In genomic region chr12:124881123-124881522, GRCh38 we compare ENCODE assay signal across 16 cellular contexts. TPM values are rescaled to one million over a fixed set of nuclear protein-coding genes. Genes with fewer than 3 reads are reported as not detected.
DNase-seq lines count a peak whose midpoint lies in the region; ATAC-seq and TF ChIP-seq lines count a peak whose summit lies in the region.
"Had no signal": no experiment of that assay in that cellular context is flagged by ENCODE, and none has a peak within 500 bp of the region (broad histone marks: within the 10 kb centered on the region; RNA-seq: fewer than 3 reads in every experiment).

No MANE protein-coding gene starts in this region.

- H3K9me3 ChIP-seq in T-helper 17 cell (ENCODE audit: control insufficient read depth, low read length, poor library complexity, severe bottlenecking) (no peaks in the 10 kb centered on the region), vagina (no peaks in the 10 kb centered on the region)
- H3K9me3 ChIP-seq: ovary had no signal

- intact Hi-C loops in vagina (cut with DNase I): no loop called here

- no peak for TF ChIP-seq CTCF in vagina (IDR thresholded peaks at IDR 0.05)

- H3K4me3 ChIP-seq in vagina: no peak overlapping the region
- H3K4me3 ChIP-seq: ovary, smooth muscle cell had no signal

- H3K27me3 Mint-ChIP-seq in activated naive CD8-positive, alpha-beta T cell: no peaks in the 10 kb centered on the region
- no peaks in the 10 kb centered on the region for H3K27me3 Mint-ChIP-seq in activated naive CD8-positive, alpha-beta T cell treated with anti-CD3 and anti-CD28 coated beads for 36 hours
- no peaks in the 10 kb centered on the region for H3K27me3 Mint-ChIP-seq in T-helper 17 cell
- no peaks in the 10 kb centered on the region for H3K27me3 Mint-ChIP-seq in stimulated activated naive CD8-positive, alpha-beta T cell treated with anti-CD3 and anti-CD28 coated beads, Interleukin-15, amount 100 ng/mL, for 72 hours

- peak overlapping the region; percentile 17 for H3K4me3 Mint-ChIP-seq in activated naive CD8-positive, alpha-beta T cell
- no peak overlapping the region for H3K4me3 Mint-ChIP-seq in activated naive CD8-positive, alpha-beta T cell treated with anti-CD3 and anti-CD28 coated beads for 36 hours
- peak overlapping the region; percentile 43 for H3K4me3 Mint-ChIP-seq in T-helper 17 cell
- peak overlapping the region in 1 of 2 donors; percentile 61 for H3K4me3 Mint-ChIP-seq in stimulated activated naive CD8-positive, alpha-beta T cell treated with anti-CD3 and anti-CD28 coated beads, Interleukin-15, amount 100 ng/mL, for 72 hours

- no peaks in the 10 kb centered on the region for H3K4me1 ChIP-seq in vagina

- no peak overlapping the region for H3K27ac ChIP-seq in vagina
- H3K27ac ChIP-seq: ovary had no signal

- no peaks in the 10 kb centered on the region for H3K9me3 Mint-ChIP-seq in activated naive CD8-positive, alpha-beta T cell (ENCODE audit: low read depth)
- H3K9me3 Mint-ChIP-seq in activated naive CD8-positive, alpha-beta T cell treated with anti-CD3 and anti-CD28 coated beads for 36 hours: no peaks in the 10 kb centered on the region
- no peaks in the 10 kb centered on the region for H3K9me3 Mint-ChIP-seq in stimulated activated naive CD8-positive, alpha-beta T cell treated with anti-CD3 and anti-CD28 coated beads, Interleukin-15, amount 100 ng/mL, for 72 hours

- no peaks in the 10 kb centered on the region for H3K27me3 ChIP-seq in vagina
- H3K27me3 ChIP-seq: ovary had no signal

- no peaks in the 10 kb centered on the region for H3K36me3 Mint-ChIP-seq in activated naive CD8-positive, alpha-beta T cell
- no peaks in the 10 kb centered on the region for H3K36me3 Mint-ChIP-seq in activated naive CD8-positive, alpha-beta T cell treated with anti-CD3 and anti-CD28 coated beads for 36 hours
- peaks cover 2% of the 10 kb centered on the region for H3K36me3 Mint-ChIP-seq in T-helper 17 cell (ENCODE audit: low read depth)

- H3K4me1 Mint-ChIP-seq in activated naive CD8-positive, alpha-beta T cell (ENCODE audit: low read depth): peaks cover 16% of the 10 kb centered on the region
- peaks cover 14% of the 10 kb centered on the region for H3K4me1 Mint-ChIP-seq in activated naive CD8-positive, alpha-beta T cell treated with anti-CD3 and anti-CD28 coated beads for 36 hours
- peaks cover 13% of the 10 kb centered on the region for H3K4me1 Mint-ChIP-seq in T-helper 17 cell
- peaks cover 23% of the 10 kb centered on the region for H3K4me1 Mint-ChIP-seq in stimulated activated naive CD8-positive, alpha-beta T cell treated with anti-CD3 and anti-CD28 coated beads, Interleukin-15, amount 100 ng/mL, for 72 hours

- no peak for TF ChIP-seq POLR2A in vagina (IDR thresholded peaks at IDR 0.05)

- no peak for ATAC-seq in T-helper 17 cell
- ATAC-seq in left lobe of liver: peak; percentile 9
- peak; percentile 48 for ATAC-seq in stimulated activated naive CD8-positive, alpha-beta T cell treated with anti-CD3 and anti-CD28 coated beads, Interleukin-15, amount 100 ng/mL, for 72 hours

- no peak for DNase-seq in activated naive CD8-positive, alpha-beta T cell treated with anti-CD3 and anti-CD28 coated beads for 36 hours
- DNase-seq in T-helper 17 cell (no peak), left lobe of liver (ENCODE audit: low spot score) (no peak), vagina (ENCODE audit: extremely low spot score in 2 of 2) (no peak), SW 1271 (lab: John Stamatoyannopoulos, UW) (no peak)
- DNase-seq in stimulated activated naive CD8-positive, alpha-beta T cell treated with anti-CD3 and anti-CD28 coated beads, Interleukin-15, amount 100 ng/mL, for 72 hours: no peak
- no peak for DNase-seq in stimulated activated CD4-positive, alpha-beta T cell treated with anti-CD3 and anti-CD28 coated beads, Interleukin-15, amount 100 ng/mL, for 24 hours
- DNase-seq: activated CD8-positive, alpha-beta memory T cell treated with anti-CD3 and anti-CD28 coated beads for 24 hours; effector memory CD4-positive, alpha-beta T cell; foreskin fibroblast; mesendoderm; NCI-H2171; ovary; Right ventricle myocardium superior had no signal

- H3K36me3 ChIP-seq in vagina: no peaks in the 10 kb centered on the region
- H3K36me3 ChIP-seq: ovary had no signal

- H3K27ac Mint-ChIP-seq in activated naive CD8-positive, alpha-beta T cell: no peak overlapping the region
- no peak overlapping the region for H3K27ac Mint-ChIP-seq in activated naive CD8-positive, alpha-beta T cell treated with anti-CD3 and anti-CD28 coated beads for 36 hours
- H3K27ac Mint-ChIP-seq in T-helper 17 cell: peak overlapping the region; percentile 45
- H3K27ac Mint-ChIP-seq in stimulated activated naive CD8-positive, alpha-beta T cell treated with anti-CD3 and anti-CD28 coated beads, Interleukin-15, amount 100 ng/mL, for 72 hours: peak overlapping the region; percentile 83 to 97

RNA-seq across cellular contexts. Expression of gene SCARB1, which starts 17.5 kb away (rescaled TPM):
- total RNA-seq in activated naive CD8-positive, alpha-beta T cell treated with anti-CD3 and anti-CD28 coated beads for 36 hours: 10 to 100 TPM; 40.3 to 43.8 TPM
- 1 to 10 TPM; 1.3 to 1.7 TPM for total RNA-seq in T-helper 17 cell
- total RNA-seq in left lobe of liver: 170 TPM
- total RNA-seq in vagina: 20.6 TPM

RNA-seq across cellular contexts. Expression of gene UBC, which starts 33.3 kb away (rescaled TPM):
- 100 to 1,000 TPM; 927 to 944 TPM for total RNA-seq in activated naive CD8-positive, alpha-beta T cell treated with anti-CD3 and anti-CD28 coated beads for 36 hours
- total RNA-seq in T-helper 17 cell (1,000 to 10,000 TPM; 1,335 to 1,398 TPM), left lobe of liver (436 TPM), vagina (2,671 TPM)

Comparison
In these comparisons a context has a peak if more than half of its experiments do, and no peak if none do; other contexts are left out.
1. H3K27ac Mint-ChIP-seq: peak in T-helper 17 cell (single experiment) and stimulated activated naive CD8-positive, alpha-beta T cell treated with anti-CD3 and anti-CD28 coated beads, Interleukin-15, amount 100 ng/mL, for 72 hours (2 of 2); none in activated naive CD8-positive, alpha-beta T cell (single experiment) and activated naive CD8-positive, alpha-beta T cell treated with anti-CD3 and anti-CD28 coated beads for 36 hours (single experiment).